In the genomic region with DNA sequence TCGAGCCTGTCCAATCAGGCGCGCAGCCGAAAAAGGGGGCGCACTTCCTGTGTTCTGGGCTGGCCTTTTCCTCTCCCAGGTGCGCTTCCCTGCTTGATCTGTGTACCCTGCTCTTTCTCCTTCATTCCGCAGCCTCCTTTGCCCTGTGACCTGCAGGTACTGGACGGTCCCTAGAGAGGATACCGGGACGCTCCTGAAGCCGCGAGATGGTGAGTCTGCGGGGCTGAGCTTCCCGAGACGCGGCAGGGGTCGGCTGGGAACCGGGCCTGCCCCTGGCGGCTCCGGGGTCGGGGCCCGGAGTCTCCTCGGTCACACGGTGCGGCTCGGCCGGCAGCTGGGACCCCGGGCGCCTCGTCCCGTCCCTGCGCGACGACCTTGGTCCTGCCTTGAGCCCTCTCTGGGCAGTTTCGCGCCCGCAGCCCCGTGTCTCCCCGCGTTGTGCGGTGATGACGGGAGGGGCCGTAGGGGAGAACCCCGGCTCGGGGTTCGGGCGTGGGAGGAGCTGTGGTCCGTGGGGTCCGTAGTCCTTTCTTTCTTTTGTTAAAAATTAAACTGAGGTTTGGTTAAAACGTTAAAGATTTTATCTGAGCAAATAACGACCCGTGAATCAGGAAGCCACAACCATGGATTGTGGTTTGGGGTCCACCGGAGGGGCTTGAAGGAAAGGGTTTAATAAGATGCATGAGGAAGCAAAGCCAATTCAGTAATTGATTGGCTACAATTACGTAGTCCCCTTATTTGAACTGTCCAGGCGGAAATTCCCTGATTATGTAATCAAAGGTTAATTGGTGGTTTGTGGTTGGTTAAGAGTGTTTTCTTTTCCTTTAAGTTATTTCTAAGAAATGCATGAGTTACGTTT, we compare ENCODE assay signal across 1 cellular context.
A peak's percentile ranks its signal among the peaks of the same experiment; 100 is the strongest.
TF ChIP-seq lines count a peak whose summit lies in the region.

No MANE protein-coding gene starts in this region.

TF ChIP-seq in HepG2, 621 proteins besides CTCF, POLR2A, EP300 and RAD21 (continued from another document and continues in another):
- TF ChIP-seq ZNF552 (CRISPR knock-in tag; IDR thresholded peaks at IDR 0.05; ENCODE audit: borderline replicate concordance) (peak; percentile 92), CBX5 (CRISPR knock-in tag; IDR thresholded peaks at IDR 0.05; ENCODE audit: borderline replicate concordance) (0 out of 2 replicates have a peak, but pooled peaks have one; percentile 23), SYNCRIP (IDR thresholded peaks at IDR 0.05; ENCODE audit: insufficient read depth, low read depth, low read length) (no peak), KAT7 (CRISPR knock-in tag; IDR thresholded peaks at IDR 0.05; ENCODE audit: borderline replicate concordance) (peak; percentile 58; the same call in 1 of the 2 replicates), KLF15 (CRISPR knock-in tag; IDR thresholded peaks at IDR 0.05; ENCODE audit: borderline replicate concordance) (no peak), THAP11 (CRISPR knock-in tag; IDR thresholded peaks at IDR 0.05) (peak; percentile 79), NR2F1 (CRISPR knock-in tag; IDR thresholded peaks at IDR 0.05) (peak in 1 of 2 experiments; percentile 22; a peak in 1 of 4 replicates), TMF1 (CRISPR knock-in tag; IDR thresholded peaks at IDR 0.05; ENCODE audit: low read depth) (peak; percentile 83; the same call in 1 of the 2 replicates), ZBTB7A (CRISPR knock-in tag; IDR thresholded peaks at IDR 0.05) (peak; percentile 81; the same call in 1 of the 2 replicates), ZNF782 (CRISPR knock-in tag; IDR thresholded peaks at IDR 0.05; ENCODE audit: borderline replicate concordance) (peak; percentile 48; the same call in 1 of the 2 replicates), ASH2L (IDR thresholded peaks at IDR 0.05; ENCODE audit: insufficient read length, low read depth, low read length) (peak; percentile 92), GABPB1 (CRISPR knock-in tag; IDR thresholded peaks at IDR 0.05) (peak; percentile 93), ZFP1 (CRISPR knock-in tag; IDR thresholded peaks at IDR 0.05) (no peak), ZNF292 (CRISPR knock-in tag; IDR thresholded peaks at IDR 0.05; ENCODE audit: borderline replicate concordance, low read depth) (0 out of 2 replicates have a peak, but pooled peaks have one; percentile 71), IKZF1 (IDR thresholded peaks at IDR 0.05) (no peak), FOXA3 (CRISPR knock-in tag; IDR thresholded peaks at IDR 0.05) (peak; percentile 49), MAF1 (CRISPR knock-in tag; IDR thresholded peaks at IDR 0.05; ENCODE audit: borderline replicate concordance) (peak; percentile 80; the same call in 1 of the 2 replicates), ZNF543 (CRISPR knock-in tag; IDR thresholded peaks at IDR 0.05) (peak; percentile 68; the same call in 1 of the 2 replicates), ZFP62 (CRISPR knock-in tag; IDR thresholded peaks at IDR 0.05) (no peak), WIZ (CRISPR knock-in tag; IDR thresholded peaks at IDR 0.05) (peak; percentile 44; the same call in 1 of the 2 replicates), CBX2 (IDR thresholded peaks at IDR 0.05; ENCODE audit: low read depth, low read length) (no peak), CBX2 (CRISPR knock-in tag; IDR thresholded peaks at IDR 0.05; ENCODE audit: low read depth) (0 out of 2 replicates have a peak, but pooled peaks have one; percentile 77), RBM39 (IDR thresholded peaks at IDR 0.05; ENCODE audit: low read depth, low read length, poor library complexity, severe bottlenecking) (peak; percentile 98), BCL6 (CRISPR knock-in tag; IDR thresholded peaks at IDR 0.05) (peak; percentile 57), SMARCE1 (IDR thresholded peaks at IDR 0.05; ENCODE audit: borderline replicate concordance) (no peak), ZFAT (CRISPR knock-in tag; conservative IDR thresholded peaks at IDR 0.05) (no peak), HOXA3 (CRISPR knock-in tag; IDR thresholded peaks at IDR 0.05) (peak; percentile 64), TEAD2 (CRISPR knock-in tag; IDR thresholded peaks at IDR 0.05) (no peak), TP53 (CRISPR knock-in tag; conservative IDR thresholded peaks at IDR 0.05) (0 out of 2 replicates have a peak, but pooled peaks have one; percentile 16), NFKBIZ (CRISPR knock-in tag; IDR thresholded peaks at IDR 0.05) (0 out of 2 replicates have a peak, but pooled peaks have one; percentile 62), ZNF720 (CRISPR knock-in tag; IDR thresholded peaks at IDR 0.05) (no peak), RCOR2 (CRISPR knock-in tag; IDR thresholded peaks at IDR 0.05) (0 out of 2 replicates have a peak, but pooled peaks have one; percentile 29), DPF2 (CRISPR knock-in tag; IDR thresholded peaks at IDR 0.05; ENCODE audit: borderline replicate concordance, low read depth) (no peak; the same call in 1 of the 2 replicates), REXO4 (CRISPR knock-in tag; IDR thresholded peaks at IDR 0.05; ENCODE audit: borderline replicate concordance) (peak; percentile 26; the same call in 1 of the 2 replicates), CC2D1A (CRISPR knock-in tag; IDR thresholded peaks at IDR 0.05) (peak; percentile 87; the same call in 1 of the 2 replicates), ZNF235 (CRISPR knock-in tag; IDR thresholded peaks at IDR 0.05; ENCODE audit: borderline replicate concordance) (peak; percentile 99), NR3C1 (CRISPR knock-in tag; IDR thresholded peaks at IDR 0.05) (no peak)
- TF ChIP-seq, protein P1, sequence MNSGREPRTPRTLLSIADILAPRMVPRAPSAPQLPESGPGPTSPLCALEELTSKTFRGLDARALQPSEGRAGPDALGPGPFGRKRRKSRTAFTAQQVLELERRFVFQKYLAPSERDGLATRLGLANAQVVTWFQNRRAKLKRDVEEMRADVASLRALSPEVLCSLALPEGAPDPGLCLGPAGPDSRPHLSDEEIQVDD (CRISPR knock-in tag; IDR thresholded peaks at IDR 0.05; ENCODE audit: borderline replicate concordance), result peak; percentile 94; the same call in 1 of the 2 replicates
- TF ChIP-seq, protein P2, sequence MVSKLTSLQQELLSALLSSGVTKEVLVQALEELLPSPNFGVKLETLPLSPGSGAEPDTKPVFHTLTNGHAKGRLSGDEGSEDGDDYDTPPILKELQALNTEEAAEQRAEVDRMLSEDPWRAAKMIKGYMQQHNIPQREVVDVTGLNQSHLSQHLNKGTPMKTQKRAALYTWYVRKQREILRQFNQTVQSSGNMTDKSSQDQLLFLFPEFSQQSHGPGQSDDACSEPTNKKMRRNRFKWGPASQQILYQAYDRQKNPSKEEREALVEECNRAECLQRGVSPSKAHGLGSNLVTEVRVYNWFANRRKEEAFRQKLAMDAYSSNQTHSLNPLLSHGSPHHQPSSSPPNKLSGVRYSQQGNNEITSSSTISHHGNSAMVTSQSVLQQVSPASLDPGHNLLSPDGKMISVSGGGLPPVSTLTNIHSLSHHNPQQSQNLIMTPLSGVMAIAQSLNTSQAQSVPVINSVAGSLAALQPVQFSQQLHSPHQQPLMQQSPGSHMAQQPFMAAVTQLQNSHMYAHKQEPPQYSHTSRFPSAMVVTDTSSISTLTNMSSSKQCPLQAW (CRISPR knock-in tag; IDR thresholded peaks at IDR 0.05), result peak; percentile 90
- TF ChIP-seq, protein P3, sequence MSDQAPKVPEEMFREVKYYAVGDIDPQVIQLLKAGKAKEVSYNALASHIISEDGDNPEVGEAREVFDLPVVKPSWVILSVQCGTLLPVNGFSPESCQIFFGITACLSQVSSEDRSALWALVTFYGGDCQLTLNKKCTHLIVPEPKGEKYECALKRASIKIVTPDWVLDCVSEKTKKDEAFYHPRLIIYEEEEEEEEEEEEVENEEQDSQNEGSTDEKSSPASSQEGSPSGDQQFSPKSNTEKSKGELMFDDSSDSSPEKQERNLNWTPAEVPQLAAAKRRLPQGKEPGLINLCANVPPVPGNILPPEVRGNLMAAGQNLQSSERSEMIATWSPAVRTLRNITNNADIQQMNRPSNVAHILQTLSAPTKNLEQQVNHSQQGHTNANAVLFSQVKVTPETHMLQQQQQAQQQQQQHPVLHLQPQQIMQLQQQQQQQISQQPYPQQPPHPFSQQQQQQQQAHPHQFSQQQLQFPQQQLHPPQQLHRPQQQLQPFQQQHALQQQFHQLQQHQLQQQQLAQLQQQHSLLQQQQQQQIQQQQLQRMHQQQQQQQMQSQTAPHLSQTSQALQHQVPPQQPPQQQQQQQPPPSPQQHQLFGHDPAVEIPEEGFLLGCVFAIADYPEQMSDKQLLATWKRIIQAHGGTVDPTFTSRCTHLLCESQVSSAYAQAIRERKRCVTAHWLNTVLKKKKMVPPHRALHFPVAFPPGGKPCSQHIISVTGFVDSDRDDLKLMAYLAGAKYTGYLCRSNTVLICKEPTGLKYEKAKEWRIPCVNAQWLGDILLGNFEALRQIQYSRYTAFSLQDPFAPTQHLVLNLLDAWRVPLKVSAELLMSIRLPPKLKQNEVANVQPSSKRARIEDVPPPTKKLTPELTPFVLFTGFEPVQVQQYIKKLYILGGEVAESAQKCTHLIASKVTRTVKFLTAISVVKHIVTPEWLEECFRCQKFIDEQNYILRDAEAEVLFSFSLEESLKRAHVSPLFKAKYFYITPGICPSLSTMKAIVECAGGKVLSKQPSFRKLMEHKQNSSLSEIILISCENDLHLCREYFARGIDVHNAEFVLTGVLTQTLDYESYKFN (CRISPR knock-in tag; conservative IDR thresholded peaks at IDR 0.05), result peak; percentile 95
- TF ChIP-seq, protein P4, sequence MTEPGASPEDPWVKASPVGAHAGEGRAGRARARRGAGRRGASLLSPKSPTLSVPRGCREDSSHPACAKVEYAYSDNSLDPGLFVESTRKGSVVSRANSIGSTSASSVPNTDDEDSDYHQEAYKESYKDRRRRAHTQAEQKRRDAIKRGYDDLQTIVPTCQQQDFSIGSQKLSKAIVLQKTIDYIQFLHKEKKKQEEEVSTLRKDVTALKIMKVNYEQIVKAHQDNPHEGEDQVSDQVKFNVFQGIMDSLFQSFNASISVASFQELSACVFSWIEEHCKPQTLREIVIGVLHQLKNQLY (CRISPR knock-in tag; IDR thresholded peaks at IDR 0.05), result peak; percentile 11
- TF ChIP-seq, protein P5, sequence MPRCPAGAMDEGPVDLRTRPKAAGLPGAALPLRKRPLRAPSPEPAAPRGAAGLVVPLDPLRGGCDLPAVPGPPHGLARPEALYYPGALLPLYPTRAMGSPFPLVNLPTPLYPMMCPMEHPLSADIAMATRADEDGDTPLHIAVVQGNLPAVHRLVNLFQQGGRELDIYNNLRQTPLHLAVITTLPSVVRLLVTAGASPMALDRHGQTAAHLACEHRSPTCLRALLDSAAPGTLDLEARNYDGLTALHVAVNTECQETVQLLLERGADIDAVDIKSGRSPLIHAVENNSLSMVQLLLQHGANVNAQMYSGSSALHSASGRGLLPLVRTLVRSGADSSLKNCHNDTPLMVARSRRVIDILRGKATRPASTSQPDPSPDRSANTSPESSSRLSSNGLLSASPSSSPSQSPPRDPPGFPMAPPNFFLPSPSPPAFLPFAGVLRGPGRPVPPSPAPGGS (CRISPR knock-in tag; IDR thresholded peaks at IDR 0.05), result peak; percentile 52; the same call in 1 of the 2 replicates
- TF ChIP-seq, protein P6, sequence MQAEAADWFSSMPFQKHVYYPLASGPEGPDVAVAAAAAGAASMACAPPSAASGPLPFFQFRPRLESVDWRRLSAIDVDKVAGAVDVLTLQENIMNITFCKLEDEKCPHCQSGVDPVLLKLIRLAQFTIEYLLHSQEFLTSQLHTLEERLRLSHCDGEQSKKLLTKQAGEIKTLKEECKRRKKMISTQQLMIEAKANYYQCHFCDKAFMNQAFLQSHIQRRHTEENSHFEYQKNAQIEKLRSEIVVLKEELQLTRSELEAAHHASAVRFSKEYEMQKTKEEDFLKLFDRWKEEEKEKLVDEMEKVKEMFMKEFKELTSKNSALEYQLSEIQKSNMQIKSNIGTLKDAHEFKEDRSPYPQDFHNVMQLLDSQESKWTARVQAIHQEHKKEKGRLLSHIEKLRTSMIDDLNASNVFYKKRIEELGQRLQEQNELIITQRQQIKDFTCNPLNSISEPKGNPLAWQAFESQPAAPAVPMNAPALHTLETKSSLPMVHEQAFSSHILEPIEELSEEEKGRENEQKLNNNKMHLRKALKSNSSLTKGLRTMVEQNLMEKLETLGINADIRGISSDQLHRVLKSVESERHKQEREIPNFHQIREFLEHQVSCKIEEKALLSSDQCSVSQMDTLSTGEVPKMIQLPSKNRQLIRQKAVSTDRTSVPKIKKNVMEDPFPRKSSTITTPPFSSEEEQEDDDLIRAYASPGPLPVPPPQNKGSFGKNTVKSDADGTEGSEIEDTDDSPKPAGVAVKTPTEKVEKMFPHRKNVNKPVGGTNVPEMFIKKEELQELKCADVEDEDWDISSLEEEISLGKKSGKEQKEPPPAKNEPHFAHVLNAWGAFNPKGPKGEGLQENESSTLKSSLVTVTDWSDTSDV (CRISPR knock-in tag; IDR thresholded peaks at IDR 0.05), result no peak
- TF ChIP-seq, protein P7, sequence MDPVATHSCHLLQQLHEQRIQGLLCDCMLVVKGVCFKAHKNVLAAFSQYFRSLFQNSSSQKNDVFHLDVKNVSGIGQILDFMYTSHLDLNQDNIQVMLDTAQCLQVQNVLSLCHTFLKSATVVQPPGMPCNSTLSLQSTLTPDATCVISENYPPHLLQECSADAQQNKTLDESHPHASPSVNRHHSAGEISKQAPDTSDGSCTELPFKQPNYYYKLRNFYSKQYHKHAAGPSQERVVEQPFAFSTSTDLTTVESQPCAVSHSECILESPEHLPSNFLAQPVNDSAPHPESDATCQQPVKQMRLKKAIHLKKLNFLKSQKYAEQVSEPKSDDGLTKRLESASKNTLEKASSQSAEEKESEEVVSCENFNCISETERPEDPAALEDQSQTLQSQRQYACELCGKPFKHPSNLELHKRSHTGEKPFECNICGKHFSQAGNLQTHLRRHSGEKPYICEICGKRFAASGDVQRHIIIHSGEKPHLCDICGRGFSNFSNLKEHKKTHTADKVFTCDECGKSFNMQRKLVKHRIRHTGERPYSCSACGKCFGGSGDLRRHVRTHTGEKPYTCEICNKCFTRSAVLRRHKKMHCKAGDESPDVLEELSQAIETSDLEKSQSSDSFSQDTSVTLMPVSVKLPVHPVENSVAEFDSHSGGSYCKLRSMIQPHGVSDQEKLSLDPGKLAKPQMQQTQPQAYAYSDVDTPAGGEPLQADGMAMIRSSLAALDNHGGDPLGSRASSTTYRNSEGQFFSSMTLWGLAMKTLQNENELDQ (CRISPR knock-in tag; IDR thresholded peaks at IDR 0.05; ENCODE audit: borderline replicate concordance), result peak; percentile 74; the same call in 1 of the 2 replicates
- TF ChIP-seq, protein P8, sequence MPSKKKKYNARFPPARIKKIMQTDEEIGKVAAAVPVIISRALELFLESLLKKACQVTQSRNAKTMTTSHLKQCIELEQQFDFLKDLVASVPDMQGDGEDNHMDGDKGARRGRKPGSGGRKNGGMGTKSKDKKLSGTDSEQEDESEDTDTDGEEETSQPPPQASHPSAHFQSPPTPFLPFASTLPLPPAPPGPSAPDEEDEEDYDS (CRISPR knock-in tag; IDR thresholded peaks at IDR 0.05), result peak; percentile 84; the same call in 1 of the 2 replicates
- TF ChIP-seq, protein P9, sequence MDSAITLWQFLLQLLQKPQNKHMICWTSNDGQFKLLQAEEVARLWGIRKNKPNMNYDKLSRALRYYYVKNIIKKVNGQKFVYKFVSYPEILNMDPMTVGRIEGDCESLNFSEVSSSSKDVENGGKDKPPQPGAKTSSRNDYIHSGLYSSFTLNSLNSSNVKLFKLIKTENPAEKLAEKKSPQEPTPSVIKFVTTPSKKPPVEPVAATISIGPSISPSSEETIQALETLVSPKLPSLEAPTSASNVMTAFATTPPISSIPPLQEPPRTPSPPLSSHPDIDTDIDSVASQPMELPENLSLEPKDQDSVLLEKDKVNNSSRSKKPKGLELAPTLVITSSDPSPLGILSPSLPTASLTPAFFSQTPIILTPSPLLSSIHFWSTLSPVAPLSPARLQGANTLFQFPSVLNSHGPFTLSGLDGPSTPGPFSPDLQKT (CRISPR knock-in tag; IDR thresholded peaks at IDR 0.05; ENCODE audit: borderline replicate concordance), result no peak
- TF ChIP-seq, protein P10, sequence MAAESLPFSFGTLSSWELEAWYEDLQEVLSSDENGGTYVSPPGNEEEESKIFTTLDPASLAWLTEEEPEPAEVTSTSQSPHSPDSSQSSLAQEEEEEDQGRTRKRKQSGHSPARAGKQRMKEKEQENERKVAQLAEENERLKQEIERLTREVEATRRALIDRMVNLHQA (CRISPR knock-in tag; IDR thresholded peaks at IDR 0.05), result 0 out of 2 replicates have a peak, but pooled peaks have one; percentile 57
